ENCODE assay signal across 1 cellular context in genomic region chr2:112691761-112692370, GRCh38.
TF ChIP-seq lines count a peak whose summit lies in the region.

No MANE protein-coding gene starts in this region.

TF ChIP-seq in H1, 55 proteins besides CTCF, POLR2A, EP300 and RAD21 (continued from another document):
- no peak for TF ChIP-seq CHD7 (IDR thresholded peaks at IDR 0.05; ENCODE audit: insufficient replicate concordance, low read length)
- no peak for TF ChIP-seq CHD2 (IDR thresholded peaks at IDR 0.05; ENCODE audit: low read length)
- no peak for TF ChIP-seq BRCA1 (IDR thresholded peaks at IDR 0.05; ENCODE audit: low read depth, low read length)
- TF ChIP-seq SP1 (IDR thresholded peaks at IDR 0.05; ENCODE audit: low read depth, low read length), result no peak
